Comparison of ENCODE assay signal across 8 cellular contexts in the genomic region with DNA sequence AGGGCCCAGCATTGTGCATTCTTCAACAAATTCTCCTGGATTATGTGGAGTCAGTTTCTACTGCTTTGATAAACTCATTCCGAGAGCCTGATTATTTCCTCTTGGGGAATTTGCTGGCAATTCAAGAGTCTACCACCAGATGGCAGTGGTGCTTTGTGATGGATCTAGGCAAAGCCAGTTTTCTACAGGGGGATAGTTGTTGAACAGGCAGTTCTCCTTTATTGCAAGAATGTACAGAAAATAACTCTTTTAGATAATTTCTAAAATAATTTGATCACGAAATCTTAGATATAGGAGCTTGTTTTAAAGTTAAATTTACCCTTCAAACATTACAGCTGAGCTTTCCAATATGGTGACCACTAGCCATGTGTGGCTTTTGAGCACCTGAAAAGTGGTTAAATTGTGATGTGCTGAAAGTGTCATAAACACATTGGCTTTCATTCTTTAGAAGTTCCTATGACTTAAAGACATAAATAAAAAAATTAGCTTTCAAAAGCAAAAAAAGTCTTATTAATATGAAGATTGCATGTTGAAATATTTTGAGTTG.
DNase-seq lines count a peak whose midpoint lies in the region; ATAC-seq and TF ChIP-seq lines count a peak whose summit lies in the region.

No MANE protein-coding gene starts in this region.

- in situ Hi-C loops in GM13976 (cut with MboI; ENCODE audit: low sequenced_read_pairs, unreplicated experiment), result no loop called here

- DNase-seq in AG09309 (ENCODE audit: low read depth) (peak; percentile 49), GM13976 (ENCODE audit: low spot score) (peak; percentile 78), NCI-H2227 (lab: John Stamatoyannopoulos, UW; ENCODE audit: unreplicated experiment) (peak; percentile 64), choroid plexus epithelial cell (ENCODE audit: low read depth) (peak; percentile 89), midbrain (lab: John Stamatoyannopoulos, UW) (peak; percentile 28)
- peak; percentile 71 for DNase-seq in activated CD4-positive, CD25-positive, alpha-beta regulatory T cell treated with anti-CD3 and anti-CD28 coated beads, Interleukin-2, amount 50 U/mL, for 72 hours
- DNase-seq in stimulated activated naive B cell treated with anti-CD40 and anti-IgM and Interleukin-4, amounts not matched to agents 10 μg/mL and 1 μg/mL and 100 μg/mL, for 72 hours, result peak; percentile 63

- H3K4me3 Mint-ChIP-seq in stimulated activated naive B cell treated with anti-CD40 and anti-IgM and Interleukin-4, amounts not matched to agents 10 μg/mL and 1 μg/mL and 100 μg/mL, for 72 hours, result no peak overlapping the region

- TF ChIP-seq CTCF in AG09309 (IDR thresholded peaks at IDR 0.05; ENCODE audit: control insufficient read depth, insufficient read depth, low read depth, low read length, missing control alignments) (peak; percentile 85), GM13976 (IDR thresholded peaks at IDR 0.05; ENCODE audit: borderline replicate concordance, control extremely low read depth, extremely low read depth, insufficient read depth, missing control alignments) (peak; percentile 80), choroid plexus epithelial cell (conservative IDR thresholded peaks at IDR 0.05; ENCODE audit: low read depth, low read length) (peak; percentile 94)

- no peaks in the 10 kb centered on the region for H3K36me3 Mint-ChIP-seq in stimulated activated naive B cell treated with anti-CD40 and anti-IgM and Interleukin-4, amounts not matched to agents 10 μg/mL and 1 μg/mL and 100 μg/mL, for 72 hours

- ATAC-seq in stimulated activated naive B cell treated with anti-CD40 and anti-IgM and Interleukin-4, amounts not matched to agents 10 μg/mL and 1 μg/mL and 100 μg/mL, for 72 hours (replicated peaks), result peak; percentile 34 to 53
- no peak for ATAC-seq in GM19324 (IDR thresholded peaks at IDR 0.05; ENCODE audit: low FRiP score, unreplicated experiment)

- H3K27me3 Mint-ChIP-seq in stimulated activated naive B cell treated with anti-CD40 and anti-IgM and Interleukin-4, amounts not matched to agents 10 μg/mL and 1 μg/mL and 100 μg/mL, for 72 hours, result peaks cover 5 to 6% of the 10 kb centered on the region in 2 donors

- H3K4me1 Mint-ChIP-seq in stimulated activated naive B cell treated with anti-CD40 and anti-IgM and Interleukin-4, amounts not matched to agents 10 μg/mL and 1 μg/mL and 100 μg/mL, for 72 hours, result peaks cover 2 to 5% of the 10 kb centered on the region in 2 donors

- no peak overlapping the region for H3K4me3 ChIP-seq in AG09309 (ENCODE audit: control insufficient read depth, low read depth, low read length)
- H3K4me3 ChIP-seq in choroid plexus epithelial cell (ENCODE audit: low read depth, low read length), result no peak overlapping the region

- peaks cover 0 to 3% of the 10 kb centered on the region in 2 donors for H3K9me3 Mint-ChIP-seq in stimulated activated naive B cell treated with anti-CD40 and anti-IgM and Interleukin-4, amounts not matched to agents 10 μg/mL and 1 μg/mL and 100 μg/mL, for 72 hours

- no peak overlapping the region for H3K27ac Mint-ChIP-seq in stimulated activated naive B cell treated with anti-CD40 and anti-IgM and Interleukin-4, amounts not matched to agents 10 μg/mL and 1 μg/mL and 100 μg/mL, for 72 hours

Comparison
In these comparisons a context has a peak if more than half of its experiments do, and no peak if none do; other contexts are left out.
1. DNase-seq: peak in every context shown above with its lines; median percentile 89 in choroid plexus epithelial cell; 78 in GM13976; 71 in activated CD4-positive, CD25-positive, alpha-beta regulatory T cell treated with anti-CD3 and anti-CD28 coated beads, Interleukin-2, amount 50 U/mL, for 72 hours; 64 in NCI-H2227; 63 in stimulated activated naive B cell treated with anti-CD40 and anti-IgM and Interleukin-4, amounts not matched to agents 10 μg/mL and 1 μg/mL and 100 μg/mL, for 72 hours; 49 in AG09309; 28 in midbrain.